Comparison of ENCODE assay signal across 2 cellular contexts in the genomic region with DNA sequence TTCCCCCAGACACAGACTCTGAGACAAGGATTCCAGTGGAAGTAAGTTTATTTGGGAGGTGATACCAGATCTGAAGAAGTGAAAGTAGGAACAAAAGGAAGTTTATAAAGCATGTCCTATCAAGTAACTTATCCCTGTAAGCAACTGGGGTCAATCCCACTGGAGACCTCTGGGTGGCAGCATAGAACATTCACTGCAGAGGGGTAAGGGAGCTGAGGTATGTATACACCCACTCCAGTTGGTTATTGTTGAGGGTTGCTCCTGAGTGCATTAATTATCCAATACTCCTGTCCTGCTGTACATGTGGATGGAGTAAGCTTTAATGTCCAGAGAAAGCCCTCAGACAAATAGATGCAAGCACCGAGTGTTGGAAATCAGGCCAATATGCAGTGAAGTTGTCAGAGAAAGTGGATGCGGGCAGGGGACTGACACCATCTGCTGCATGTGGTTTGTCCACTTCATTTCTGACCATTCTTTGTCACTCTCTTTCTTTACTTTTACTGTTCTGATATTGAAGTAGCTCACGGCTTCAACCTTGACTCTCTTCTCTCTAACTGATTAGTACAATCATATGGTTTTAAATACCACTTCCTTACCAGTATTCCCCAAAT.
A peak's percentile ranks its signal among the peaks of the same experiment; 100 is the strongest.
TF ChIP-seq lines count a peak whose summit lies in the region.

No MANE protein-coding gene starts in this region.

TF ChIP-seq in SK-N-SH, 30 proteins besides CTCF, POLR2A, EP300 and RAD21:
- TF ChIP-seq FOSL2 (IDR thresholded peaks at IDR 0.05; ENCODE audit: borderline replicate concordance, low read depth) (no peak), SMC3 (IDR thresholded peaks at IDR 0.05; ENCODE audit: low read depth, low read length) (0 out of 2 replicates have a peak, but pooled peaks have one; percentile 17), FOXM1 (IDR thresholded peaks at IDR 0.05; ENCODE audit: low read depth) (no peak)
- TF ChIP-seq, protein P1, sequence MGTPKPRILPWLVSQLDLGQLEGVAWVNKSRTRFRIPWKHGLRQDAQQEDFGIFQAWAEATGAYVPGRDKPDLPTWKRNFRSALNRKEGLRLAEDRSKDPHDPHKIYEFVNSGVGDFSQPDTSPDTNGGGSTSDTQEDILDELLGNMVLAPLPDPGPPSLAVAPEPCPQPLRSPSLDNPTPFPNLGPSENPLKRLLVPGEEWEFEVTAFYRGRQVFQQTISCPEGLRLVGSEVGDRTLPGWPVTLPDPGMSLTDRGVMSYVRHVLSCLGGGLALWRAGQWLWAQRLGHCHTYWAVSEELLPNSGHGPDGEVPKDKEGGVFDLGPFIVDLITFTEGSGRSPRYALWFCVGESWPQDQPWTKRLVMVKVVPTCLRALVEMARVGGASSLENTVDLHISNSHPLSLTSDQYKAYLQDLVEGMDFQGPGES (IDR thresholded peaks at IDR 0.05; ENCODE audit: low read depth, low read length) = no peak

TF ChIP-seq in endothelial cell of umbilical vein, 7 proteins besides CTCF, POLR2A, EP300 and RAD21:
- TF ChIP-seq GATA2 (IDR thresholded peaks at IDR 0.05; ENCODE audit: insufficient read depth, insufficient read length, low read depth, low read length) (no peak), JUN (IDR thresholded peaks at IDR 0.05; ENCODE audit: borderline replicate concordance, insufficient read depth, insufficient read length, low read depth) (no peak), FOS (IDR thresholded peaks at IDR 0.05; ENCODE audit: borderline replicate concordance, insufficient read depth, low read length) (no peak), MYC (IDR thresholded peaks at IDR 0.05; ENCODE audit: low read depth, low read length) (no peak), EZH2 (IDR thresholded peaks at IDR 0.05; ENCODE audit: borderline replicate concordance, low read depth, low read length, severe bottlenecking) (no peak), POLR2AphosphoS5 (IDR thresholded peaks at IDR 0.05; ENCODE audit: insufficient read depth, low read depth, low read length) (no peak)
- TF ChIP-seq, protein P2, sequence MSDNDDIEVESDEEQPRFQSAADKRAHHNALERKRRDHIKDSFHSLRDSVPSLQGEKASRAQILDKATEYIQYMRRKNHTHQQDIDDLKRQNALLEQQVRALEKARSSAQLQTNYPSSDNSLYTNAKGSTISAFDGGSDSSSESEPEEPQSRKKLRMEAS (IDR thresholded peaks at IDR 0.05; ENCODE audit: insufficient read depth, insufficient read length) = no peak
